Comparison of ENCODE assay signal across 13 cellular contexts in genomic region chr1:1617516-1617915, GRCh38. TPM values are rescaled to one million over a fixed set of nuclear protein-coding genes. Genes with fewer than 3 reads are reported as not detected.
A peak's percentile ranks its signal among the peaks of the same experiment; 100 is the strongest.
DNase-seq lines count a peak whose midpoint lies in the region; ATAC-seq and TF ChIP-seq lines count a peak whose summit lies in the region.
"Had no signal": no experiment of that assay in that cellular context is flagged by ENCODE, and none has a peak within 500 bp of the region (broad histone marks: within the 10 kb centered on the region; RNA-seq: fewer than 3 reads in every experiment).

No MANE protein-coding gene starts in this region.

- no peaks in the 10 kb centered on the region for H3K4me1 ChIP-seq in aorta (ENCODE audit: control insufficient read depth in 1 of 2, insufficient read depth in 2 of 2, low read length in 2 of 2)
- peaks cover 0 to 69% (median 22%) of the 10 kb centered on the region in 3 donors for H3K4me1 ChIP-seq in gastroesophageal sphincter
- peaks cover 12% of the 10 kb centered on the region for H3K4me1 ChIP-seq in SJCRH30

- no peak for TF ChIP-seq CTCF in VCaP (conservative IDR thresholded peaks at IDR 0.05)
- no peak for TF ChIP-seq CTCF in glutamatergic neuron (IDR thresholded peaks at IDR 0.05; ENCODE audit: partially characterized antibody, unreplicated experiment)
- no peak for TF ChIP-seq CTCF in gastroesophageal sphincter (IDR thresholded peaks at IDR 0.05)

- H3K4me3 Mint-ChIP-seq in glutamatergic neuron (ENCODE audit: unreplicated experiment) = peak overlapping the region; percentile 85

- peak overlapping the region; percentile 99; the same call in 1 of the 2 replicates for H3K27ac ChIP-seq in VCaP
- no peak overlapping the region for H3K27ac ChIP-seq in aorta (ENCODE audit: low read depth in 1 of 2, low read length in 2 of 2)
- H3K27ac ChIP-seq in gastroesophageal sphincter = no peak overlapping the region
- no peak overlapping the region for H3K27ac ChIP-seq in SJCRH30
- H3K27ac ChIP-seq: brain microvascular endothelial cell, uterus had no signal

- DNase-seq in Right ventricle myocardium superior (peak; percentile 23), Right ventricle myocardium inferior (ENCODE audit: missing footprints) (no peak), glutamatergic neuron (no peak), aorta (peak; percentile 22 to 64), NCI-H446 (lab: John Stamatoyannopoulos, UW) (no peak), SJCRH30 (no peak)
- DNase-seq: activated CD4-positive, alpha-beta T cell treated with anti-CD3 and anti-CD28 coated beads, Interleukin-2, amount 50 U/mL, for 48 hours; brain microvascular endothelial cell; NCI-H1417 treated with DMSO at 0.1 percent for 48 hours; NCI-H69; uterus had no signal

- no peak for ATAC-seq in Right ventricle myocardium superior (ENCODE audit: poor library complexity)
- ATAC-seq in Right ventricle myocardium inferior = no peak
- no peak for ATAC-seq in aorta (ENCODE audit: low FRiP score)
- ATAC-seq in gastroesophageal sphincter = no peak

- H3K36me3 Mint-ChIP-seq in glutamatergic neuron (ENCODE audit: unreplicated experiment) = no peaks in the 10 kb centered on the region

- H3K4me1 Mint-ChIP-seq in glutamatergic neuron (ENCODE audit: low read depth, unreplicated experiment) = peaks cover 5% of the 10 kb centered on the region

- 92 to 94% methylated on average over 11 of the region's 11 CpGs for WGBS in aorta, 2 donors
- WGBS in gastroesophageal sphincter (ENCODE audit: low coverage in 1 of 2), 2 donors = 92% methylated on average over 4 of the region's 11 CpGs; no CpG with 5 or more reads in 1 of the 2 donors

- H3K9me3 ChIP-seq in aorta (ENCODE audit: control insufficient read depth, low read length) = no peaks in the 10 kb centered on the region
- H3K9me3 ChIP-seq in gastroesophageal sphincter = no peaks in the 10 kb centered on the region
- H3K9me3 ChIP-seq in SJCRH30 (replicated peaks) = no peaks in the 10 kb centered on the region
- H3K9me3 ChIP-seq: uterus had no signal

- H3K27ac Mint-ChIP-seq in glutamatergic neuron (ENCODE audit: unreplicated experiment) = peak overlapping the region; percentile 43

- H3K4me3 ChIP-seq in aorta (ENCODE audit: low read length in 2 of 2) (no peak overlapping the region), gastroesophageal sphincter (no peak overlapping the region), SJCRH30 (no peak overlapping the region)

- no peak for TF ChIP-seq EP300 in gastroesophageal sphincter (IDR thresholded peaks at IDR 0.05)

- H3K27me3 Mint-ChIP-seq in glutamatergic neuron (ENCODE audit: unreplicated experiment) = peaks cover 20% of the 10 kb centered on the region

- peaks cover 13% of the 10 kb centered on the region for H3K9me3 Mint-ChIP-seq in glutamatergic neuron (ENCODE audit: unreplicated experiment)

- intact Hi-C loops in Right ventricle myocardium superior (cut with DNase I) = loop anchor here (5.0 kb wide), 1 partner anchor 50 kb away; no protein-coding TSS in a partner anchor
- intact Hi-C loops in Right ventricle myocardium inferior (cut with DNase I) = no loop called here
- intact Hi-C loops in aorta (cut with DNase I) = no loop called here

- no peaks in the 10 kb centered on the region for H3K36me3 ChIP-seq in aorta (ENCODE audit: control insufficient read depth in 1 of 2, insufficient read depth in 2 of 2, low read length in 1 of 2)
- H3K36me3 ChIP-seq in gastroesophageal sphincter = peaks cover 0 to 25% of the 10 kb centered on the region in 2 donors
- H3K36me3 ChIP-seq in SJCRH30 = no peaks in the 10 kb centered on the region
- H3K36me3 ChIP-seq: uterus had no signal

- TF ChIP-seq POLR2A in gastroesophageal sphincter (IDR thresholded peaks at IDR 0.05) = no peak

- H3K27me3 ChIP-seq in aorta (ENCODE audit: control insufficient read depth in 1 of 2, insufficient read depth in 2 of 2, low read length in 1 of 2) (no peaks in the 10 kb centered on the region), gastroesophageal sphincter (no peaks in the 10 kb centered on the region), SJCRH30 (no peaks in the 10 kb centered on the region)
- H3K27me3 ChIP-seq: brain microvascular endothelial cell, uterus had no signal

RNA-seq across cellular contexts. Expression of gene MIB2, which starts 2.2 kb away (rescaled TPM):
- total RNA-seq in Right ventricle myocardium superior (110 TPM), Right ventricle myocardium inferior (103 TPM), glutamatergic neuron (ENCODE audit: unreplicated experiment) (77.7 TPM), aorta (10 to 100 TPM; 45.0 to 77.7 TPM), gastroesophageal sphincter (10 to 100 TPM; 51.4 to 85.3 (median 69.3) TPM)
- polyA plus RNA-seq in aorta = 100 to 1,000 TPM in 1 of 2 donors, 10 to 100 TPM in 1; 20.4 to 220 TPM
- 37.2 and 49.6 TPM in 2 replicates for total RNA-seq in SJCRH30 (2014; rRNA removed; shearing (Covaris generic))

RNA-seq across cellular contexts. Expression of gene MMP23B, which starts 14.5 kb away (rescaled TPM):
- 25.1 TPM for total RNA-seq in Right ventricle myocardium superior
- 36.2 TPM for total RNA-seq in Right ventricle myocardium inferior
- 162 TPM for total RNA-seq in glutamatergic neuron (ENCODE audit: unreplicated experiment)
- 10 to 100 TPM; 15.5 to 74.5 TPM for total RNA-seq in aorta
- polyA plus RNA-seq in aorta = 100 to 1,000 TPM in 1 of 2 donors, 10 to 100 TPM in 1; 41.2 to 120 TPM
- total RNA-seq in gastroesophageal sphincter = 10 to 100 TPM in 2 of 4 donors, 1 to 10 TPM in 2; 5.5 to 27.2 (median 9.4) TPM
- 0.81 and 2.7 TPM in 2 replicates for total RNA-seq in SJCRH30 (2014; rRNA removed; shearing (Covaris generic))

RNA-seq across cellular contexts. Expression of gene FNDC10, which starts 17.6 kb away (rescaled TPM):
- total RNA-seq in Right ventricle myocardium superior (2.0 TPM), Right ventricle myocardium inferior (3.0 TPM), glutamatergic neuron (ENCODE audit: unreplicated experiment) (11.9 TPM), aorta (1 to 10 TPM; 1.2 to 3.0 TPM), gastroesophageal sphincter (under 1 TPM in 2 of 4 donors, not detected in 2; 0.54 TPM)
- under 1 TPM; 0.38 to 0.50 TPM for polyA plus RNA-seq in aorta
- 1.5 and 1.9 TPM in 2 replicates for total RNA-seq in SJCRH30 (2014; rRNA removed; shearing (Covaris generic))

RNA-seq across cellular contexts. Expression of gene CDK11B, which starts 41.3 kb away (rescaled TPM):
- 23.6 TPM for total RNA-seq in Right ventricle myocardium superior
- total RNA-seq in Right ventricle myocardium inferior = 24.0 TPM
- 32.7 TPM for total RNA-seq in glutamatergic neuron (ENCODE audit: unreplicated experiment)
- 10 to 100 TPM; 25.2 to 27.0 TPM for total RNA-seq in aorta
- polyA plus RNA-seq in aorta = 10 to 100 TPM; 42.3 to 44.7 TPM
- total RNA-seq in gastroesophageal sphincter = 10 to 100 TPM; 19.2 to 59.3 (median 25.4) TPM
- 28.0 and 32.6 TPM in 2 replicates for total RNA-seq in SJCRH30 (2014; rRNA removed; shearing (Covaris generic))

RNA-seq across cellular contexts. Expression of gene SSU72, which starts 42.9 kb away (rescaled TPM):
- total RNA-seq in Right ventricle myocardium superior (106 TPM), Right ventricle myocardium inferior (116 TPM), glutamatergic neuron (ENCODE audit: unreplicated experiment) (123 TPM), aorta (10 to 100 TPM; 67.7 to 71.5 TPM), gastroesophageal sphincter (100 to 1,000 TPM in 2 of 4 donors, 10 to 100 TPM in 2; 90.5 to 109 (median 98.9) TPM)
- polyA plus RNA-seq in aorta = 10 to 100 TPM; 65.0 to 92.8 TPM
- 258 and 267 TPM in 2 replicates for total RNA-seq in SJCRH30 (2014; rRNA removed; shearing (Covaris generic))

Comparison
In these comparisons a context has a peak if more than half of its experiments do, and no peak if none do; other contexts are left out.
1. DNase-seq: peak in Right ventricle myocardium superior (single experiment) and aorta (2 of 2); none in Right ventricle myocardium inferior (single experiment), glutamatergic neuron (single experiment), NCI-H446 (0 of 2) and SJCRH30 (0 of 2).